1 cellular context compared by ENCODE assay signal in the genomic region with DNA sequence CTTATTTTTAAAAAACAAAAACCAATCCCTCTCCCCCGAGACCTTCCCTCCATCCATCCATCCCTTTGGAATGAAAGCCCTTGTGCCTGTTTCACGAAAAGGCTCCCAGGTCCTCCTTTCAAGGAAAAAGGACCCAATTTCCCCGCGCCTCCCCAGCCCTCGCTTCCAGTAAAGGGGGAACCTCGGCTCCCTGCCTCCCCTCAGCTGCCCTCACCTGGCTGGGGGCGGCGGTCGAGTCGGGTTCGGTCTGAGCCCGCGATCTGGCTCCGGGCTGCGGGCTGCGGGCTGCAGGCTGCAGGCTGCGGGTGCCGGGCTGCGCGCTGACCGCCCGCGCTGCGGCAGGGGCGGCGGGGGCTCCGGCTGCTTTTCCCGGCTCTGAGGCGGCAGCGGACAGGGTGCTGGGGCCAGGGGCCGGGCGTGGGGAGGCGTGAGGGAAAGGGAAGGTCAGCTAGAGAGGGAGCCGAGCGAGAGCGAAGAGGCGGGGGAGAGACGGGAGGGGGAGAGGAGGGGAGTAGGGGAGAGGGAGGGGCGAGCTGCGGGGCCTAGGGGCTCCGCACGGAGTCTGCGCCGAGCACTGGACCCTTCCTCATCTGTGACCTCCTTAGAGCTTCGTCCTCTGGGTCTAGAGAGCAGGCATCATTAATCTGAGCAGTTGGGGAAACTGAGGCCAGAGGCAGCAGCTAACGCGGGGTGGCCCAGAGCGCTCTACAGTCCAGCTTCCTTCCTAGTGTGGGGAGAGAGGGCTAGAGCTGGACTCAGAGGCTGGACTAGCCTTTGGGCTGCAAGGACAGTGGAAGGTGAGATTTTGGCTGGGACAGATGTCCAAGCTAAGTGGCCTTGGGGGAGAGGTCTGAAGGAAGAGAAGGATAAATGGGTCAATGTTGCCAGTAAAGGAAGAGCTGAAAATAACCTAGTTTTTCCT.
A peak's percentile ranks its signal among the peaks of the same experiment; 100 is the strongest.
TF ChIP-seq lines count a peak whose summit lies in the region.

A gene (minus strand): TSS at position 478 of the 922 bp plus-strand sequence. CDS start 3,601 bp downstream, outside the sequence.

TF ChIP-seq in endothelial cell of umbilical vein, 7 proteins besides CTCF, POLR2A, EP300 and RAD21:
- TF ChIP-seq, protein P1, sequence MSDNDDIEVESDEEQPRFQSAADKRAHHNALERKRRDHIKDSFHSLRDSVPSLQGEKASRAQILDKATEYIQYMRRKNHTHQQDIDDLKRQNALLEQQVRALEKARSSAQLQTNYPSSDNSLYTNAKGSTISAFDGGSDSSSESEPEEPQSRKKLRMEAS (IDR thresholded peaks at IDR 0.05; ENCODE audit: insufficient read depth, insufficient read length), result no peak
- TF ChIP-seq EZH2 (IDR thresholded peaks at IDR 0.05; ENCODE audit: borderline replicate concordance, low read depth, low read length, severe bottlenecking), result peak; percentile 92
